11 cellular contexts compared by ENCODE assay signal in the genomic region with DNA sequence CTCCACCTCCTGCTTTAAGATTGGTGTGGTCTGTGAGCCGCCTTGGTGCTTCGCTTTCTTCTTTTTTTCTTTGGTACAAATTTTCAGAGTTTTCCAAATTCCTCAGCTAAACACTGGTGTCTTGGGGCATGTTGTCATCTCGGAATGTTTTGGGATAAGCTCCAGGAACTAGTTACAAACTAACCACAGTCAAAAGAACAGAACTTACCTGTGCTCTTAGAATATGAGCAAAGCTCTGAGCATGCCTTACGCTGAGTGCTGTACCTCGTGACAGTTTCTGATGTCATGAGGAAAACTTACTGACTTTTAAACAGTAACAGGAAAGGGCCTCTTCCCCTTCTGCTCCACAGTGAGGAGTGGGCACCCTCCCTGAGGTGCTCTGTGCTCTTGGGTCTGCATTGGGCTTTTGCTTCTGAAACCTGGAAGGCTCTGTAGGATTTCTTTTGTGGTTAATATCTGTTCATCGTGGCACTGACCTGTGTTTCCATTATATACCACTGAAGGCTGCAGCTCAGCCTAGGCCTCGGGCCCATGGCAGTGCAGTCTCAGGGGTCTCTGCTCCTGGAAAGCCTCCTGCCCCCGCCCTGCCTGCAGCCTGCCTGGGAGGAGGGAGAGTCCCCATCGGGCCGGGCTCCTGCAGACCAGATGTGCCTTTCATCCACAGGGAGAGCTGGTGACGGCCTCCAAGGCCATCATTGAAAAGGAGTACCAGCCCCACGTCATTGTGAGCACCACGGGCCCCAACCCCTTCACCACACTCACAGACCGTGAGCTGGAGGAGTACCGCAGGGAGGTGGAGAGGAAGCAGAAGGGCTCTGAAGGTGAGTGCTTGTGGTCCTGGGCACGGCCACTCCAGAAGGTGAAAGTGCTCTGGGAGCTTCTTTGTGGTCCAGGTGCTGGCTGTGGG.
DNase-seq lines count a peak whose midpoint lies in the region; ATAC-seq and TF ChIP-seq lines count a peak whose summit lies in the region.
"Had no signal": no experiment of that assay in that cellular context is flagged by ENCODE, and none has a peak within 500 bp of the region (broad histone marks: within the 10 kb centered on the region; RNA-seq: fewer than 3 reads in every experiment).

No MANE protein-coding gene starts in this region.

- H3K27ac Mint-ChIP-seq in effector memory CD8-positive, alpha-beta T cell = peak overlapping the region; percentile 41 to 60
- peak overlapping the region; percentile 67 for H3K27ac Mint-ChIP-seq in stimulated activated effector memory CD8-positive, alpha-beta T cell treated with anti-CD3 and anti-CD28 coated beads, Interleukin-12 subunit alpha, Interleukin-12 subunit beta, amount 100 ng/mL, for 72 hours

- no peaks in the 10 kb centered on the region for H3K27me3 ChIP-seq in HL-60 (ENCODE audit: insufficient read depth, poor library complexity, severe bottlenecking)
- H3K27me3 ChIP-seq: tibial artery had no signal

- H3K27me3 Mint-ChIP-seq in effector memory CD8-positive, alpha-beta T cell = no peaks in the 10 kb centered on the region

- H3K27ac ChIP-seq in HL-60 (replicated peaks) = peak overlapping the region; percentile 42
- H3K27ac ChIP-seq: tibial artery had no signal

- no peaks in the 10 kb centered on the region for H3K9me3 Mint-ChIP-seq in effector memory CD8-positive, alpha-beta T cell
- H3K9me3 Mint-ChIP-seq in stimulated activated effector memory CD8-positive, alpha-beta T cell treated with anti-CD3 and anti-CD28 coated beads, Interleukin-12 subunit alpha, Interleukin-12 subunit beta, amount 100 ng/mL, for 72 hours = no peaks in the 10 kb centered on the region

- H3K4me3 Mint-ChIP-seq in effector memory CD8-positive, alpha-beta T cell = peak overlapping the region in 1 of 2 donors; percentile 10
- H3K4me3 Mint-ChIP-seq in stimulated activated effector memory CD8-positive, alpha-beta T cell treated with anti-CD3 and anti-CD28 coated beads, Interleukin-12 subunit alpha, Interleukin-12 subunit beta, amount 100 ng/mL, for 72 hours = no peak overlapping the region

- peaks cover 62% of the 10 kb centered on the region for H3K36me3 Mint-ChIP-seq in effector memory CD8-positive, alpha-beta T cell (ENCODE audit: insufficient read depth)
- peaks cover 99% of the 10 kb centered on the region for H3K36me3 Mint-ChIP-seq in stimulated activated effector memory CD8-positive, alpha-beta T cell treated with anti-CD3 and anti-CD28 coated beads, Interleukin-12 subunit alpha, Interleukin-12 subunit beta, amount 100 ng/mL, for 72 hours

- DNase-seq in activated CD4-positive, alpha-beta T cell treated with anti-CD3 and anti-CD28 coated beads for 48 hours = peak; percentile 32
- no peak for DNase-seq in activated CD4-positive, alpha-beta T cell treated with anti-CD3 and anti-CD28 coated beads for 4 hours
- DNase-seq in HL-60 (ENCODE audit: low read depth in 1 of 2, low spot score in 1 of 2) = peak in 1 of 2 experiments; percentile 33
- DNase-seq in effector memory CD8-positive, alpha-beta T cell = no peak
- DNase-seq in stimulated activated effector memory CD8-positive, alpha-beta T cell treated with anti-CD3 and anti-CD28 coated beads, Interleukin-12 subunit alpha, Interleukin-12 subunit beta, amount 100 ng/mL, for 72 hours (ENCODE audit: low spot score in 2 of 2) = no peak
- DNase-seq: DMS153, NCI-H2171, tibial artery had no signal

- TF ChIP-seq CTCF in HL-60 (IDR thresholded peaks at IDR 0.05; ENCODE audit: insufficient read depth, low read length) = no peak

- no peak overlapping the region for H3K4me3 ChIP-seq in HL-60 (replicated peaks; ENCODE audit: insufficient read depth, low read length)
- H3K4me3 ChIP-seq: tibial artery had no signal

- H3K4me1 Mint-ChIP-seq in effector memory CD8-positive, alpha-beta T cell (ENCODE audit: low read depth in 2 of 2) = peaks cover 12 to 29% of the 10 kb centered on the region in 2 donors
- peaks cover 32% of the 10 kb centered on the region for H3K4me1 Mint-ChIP-seq in stimulated activated effector memory CD8-positive, alpha-beta T cell treated with anti-CD3 and anti-CD28 coated beads, Interleukin-12 subunit alpha, Interleukin-12 subunit beta, amount 100 ng/mL, for 72 hours

- peak; percentile 66 for ATAC-seq in effector memory CD8-positive, alpha-beta T cell (replicated peaks)
- ATAC-seq in stimulated activated effector memory CD8-positive, alpha-beta T cell treated with anti-CD3 and anti-CD28 coated beads, Interleukin-12 subunit alpha, Interleukin-12 subunit beta, amount 100 ng/mL, for 72 hours = peak; percentile 70
- ATAC-seq in HG03108 (IDR thresholded peaks at IDR 0.05; ENCODE audit: unreplicated experiment) (no peak), HG03469 (IDR thresholded peaks at IDR 0.05; ENCODE audit: unreplicated experiment) (no peak), GM19467 (IDR thresholded peaks at IDR 0.05; ENCODE audit: unreplicated experiment) (no peak)

Comparison
In these comparisons a context has a peak if more than half of its experiments do, and no peak if none do; other contexts are left out.
1. ATAC-seq: peak in effector memory CD8-positive, alpha-beta T cell (single experiment) and stimulated activated effector memory CD8-positive, alpha-beta T cell treated with anti-CD3 and anti-CD28 coated beads, Interleukin-12 subunit alpha, Interleukin-12 subunit beta, amount 100 ng/mL, for 72 hours (single experiment); none in HG03108 (single experiment), HG03469 (single experiment) and GM19467 (single experiment).